Comparison of ENCODE assay signal across 31 cellular contexts in genomic region chr10:46048152-46048551, GRCh38. TPM values are rescaled to one million over a fixed set of nuclear protein-coding genes. Genes with fewer than 3 reads are reported as not detected.
DNase-seq lines count a peak whose midpoint lies in the region; ATAC-seq, FAIRE-seq and TF ChIP-seq lines count a peak whose summit lies in the region.
"Had no signal": no experiment of that assay in that cellular context is flagged by ENCODE, and none has a peak within 500 bp of the region (broad histone marks: within the 10 kb centered on the region; RNA-seq: fewer than 3 reads in every experiment).

No MANE protein-coding gene starts in this region.

- H3K4me2 ChIP-seq in PC-9 (no peak overlapping the region), HepG2 (ENCODE audit: low read depth, low read length) (peak overlapping the region; percentile 51)

- TF ChIP-seq RAD21 in HepG2 (CRISPR knock-in tag; IDR thresholded peaks at IDR 0.05), result peak; percentile 15; the same call in 1 of the 2 replicates

- H3K27me3 ChIP-seq in PC-9 (ENCODE audit: insufficient read depth, low read depth) (no peaks in the 10 kb centered on the region), HepG2 (ENCODE audit: control insufficient read depth in 1 of 2, insufficient read depth in 2 of 2, low read length in 2 of 2) (no peaks in the 10 kb centered on the region)
- H3K27me3 ChIP-seq: colonic mucosa, ovary, uterus had no signal

- no peaks in the 10 kb centered on the region for H3K9me3 ChIP-seq in PC-9 (ENCODE audit: insufficient read depth, low read depth)
- H3K9me3 ChIP-seq in HepG2 (ENCODE audit: low read length), result no peaks in the 10 kb centered on the region
- H3K9me3 ChIP-seq: colonic mucosa, esophagus squamous epithelium, gastroesophageal sphincter, mucosa of descending colon, ovary, uterus had no signal

- TF ChIP-seq EP300 in HepG2 (IDR thresholded peaks at IDR 0.05; ENCODE audit: low read depth in 2 of 2, low read length in 2 of 2) (no peak), HepG2 (CRISPR knock-in tag; IDR thresholded peaks at IDR 0.05; ENCODE audit: borderline replicate concordance) (no peak)

- DNase-seq in DMS53 treated with DMSO at 0.1 percent for 48 hours (lab: John Stamatoyannopoulos, UW; ENCODE audit: unreplicated experiment), result peak; percentile 51
- peak; percentile 76 for DNase-seq in NCI-H146 (lab: John Stamatoyannopoulos, UW)
- DNase-seq in PC-9, result peak; percentile 35 to 66
- no peak for DNase-seq in HepG2 (ENCODE audit: low spot score)
- no peak for DNase-seq in foreskin fibroblast
- no peak for DNase-seq in natural killer cell treated with Interleukin-12 subunit alpha and Interleukin-12 subunit beta and Interleukin-15 and Interleukin-18, amount 100 ng/mL, for 72 hours (ENCODE audit: low spot score)
- DNase-seq in LoVo (ENCODE audit: low spot score), result no peak
- DNase-seq: activated CD4-positive, alpha-beta T cell treated with anti-CD3 and anti-CD28 coated beads, Interleukin-2, amount 10 ng/mL, durations not matched to agents 24 days and 14 days; activated CD8-positive, alpha-beta memory T cell treated with anti-CD3 and anti-CD28 coated beads, Interleukin-2, amount 10 ng/mL, durations not matched to agents 7 days and 5 days; activated naive CD4-positive, alpha-beta T cell treated with anti-CD3 and anti-CD28 coated beads, Interleukin-2, amount 50 U/mL, for 16 hours; amygdala; C1 segment of cervical spinal cord; colonic mucosa; effector memory CD4-positive, alpha-beta T cell; esophagus squamous epithelium; hypothalamus; KG1; mucosa of descending colon; NCI-H2029 treated with DMSO at 0.1 percent for 48 hours; nephron progenitor cell; OCI-M1; ovary; stimulated activated CD4-positive, alpha-beta T cell treated with anti-CD3 and anti-CD28 coated beads, Interleukin-4, amount 100 ng/mL, for 1 hour; uterus had no signal

- no peak overlapping the region for H3K9ac ChIP-seq in HepG2 (ENCODE audit: insufficient read depth, low read depth, low read length)

- CTCF ChIA-PET in PC-9 (lab: Charles Lee) (no interaction called here), HepG2 (lab: Yijun Ruan, JAX; ENCODE audit: low intra/inter-chr PET ratio, low total read pairs) (no interaction called here)

- no peak for TF ChIP-seq POLR2A in HepG2 (IDR thresholded peaks at IDR 0.05; ENCODE audit: insufficient read depth in 1 of 2, low read depth in 2 of 2, low read length in 2 of 2)

- peak; percentile 63 for ATAC-seq in HepG2
- ATAC-seq in natural killer cell treated with Interleukin-12 subunit alpha and Interleukin-12 subunit beta and Interleukin-15 and Interleukin-18, amount 100 ng/mL, for 72 hours, result no peak
- ATAC-seq: activated CD8-positive, alpha-beta memory T cell treated with anti-CD3 and anti-CD28 coated beads, Interleukin-2, amount 10 ng/mL, durations not matched to agents 7 days and 5 days; gastroesophageal sphincter; mucosa of descending colon; Right ventricle myocardium inferior; stimulated activated memory B cell treated with anti-CD40 and anti-IgM and Interleukin-4, amounts not matched to agents 10 μg/mL and 1 μg/mL and 100 μg/mL, for 72 hours had no signal

- in situ Hi-C loops in HepG2 (cut with HindIII; ENCODE audit: extremely low pct_ligation_motif_present, low pct_unique_long_range_greater_than_20kb), result no loop called here

- H3K4me1 ChIP-seq in PC-9 (replicated peaks; ENCODE audit: insufficient read depth) (no peaks in the 10 kb centered on the region), HepG2 (ENCODE audit: insufficient read depth, low read length) (peaks cover 59% of the 10 kb centered on the region)
- H3K4me1 ChIP-seq: colonic mucosa, gastroesophageal sphincter, uterus had no signal

- no peak overlapping the region for H3K27ac ChIP-seq in PC-9
- H3K27ac ChIP-seq in HepG2 (ENCODE audit: extremely low read length, insufficient read depth, low read length), result no peak overlapping the region
- H3K27ac ChIP-seq: colonic mucosa, esophagus squamous epithelium, gastroesophageal sphincter, ovary, uterus had no signal

- H4K20me1 ChIP-seq in PC-9 (ENCODE audit: insufficient read depth), result no peaks in the 10 kb centered on the region
- no peaks in the 10 kb centered on the region for H4K20me1 ChIP-seq in HepG2 (ENCODE audit: insufficient read depth, low read length)

- H3K9me2 ChIP-seq in PC-9 (ENCODE audit: insufficient read depth), result no peaks in the 10 kb centered on the region

- no peaks in the 10 kb centered on the region for H3F3A ChIP-seq in PC-9 (ENCODE audit: insufficient read depth, low read depth)

- no peak for FAIRE-seq in HepG2 (lab: Jason Lieb, UNC)
- FAIRE-seq: bronchial epithelial cell, islet of Langerhans had no signal

- intact Hi-C loops in PC-9 (cut with micrococcal nuclease; ENCODE audit: unreplicated experiment) (no loop called here), HepG2 (cut with micrococcal nuclease; ENCODE audit: unreplicated experiment) (no loop called here)

- BruUV-seq in PC-9 (replicated peaks; lab: Mats Ljungman, UMichigan) (no TSS peak), HepG2 (replicated peaks; lab: Mats Ljungman, UMichigan) (no TSS peak)

- no peaks in the 10 kb centered on the region for H3K79me2 ChIP-seq in PC-9 (ENCODE audit: low read depth)
- no peaks in the 10 kb centered on the region for H3K79me2 ChIP-seq in HepG2 (ENCODE audit: insufficient read depth, low read length)

- POLR2A ChIA-PET in PC-9 (lab: Charles Lee; ENCODE audit: unreplicated experiment), result no interaction called here
- POLR2A ChIA-PET in HepG2 (lab: Yijun Ruan, JAX), result interaction anchor here (0.8 to 1.7 kb wide), 3 partner anchors 12 to 25 kb away, joined by 5 to 7 read pairs (median 6); no protein-coding TSS in a partner anchor

- H2AFZ ChIP-seq in PC-9, result no peak overlapping the region
- H2AFZ ChIP-seq in HepG2 (ENCODE audit: low read length), result no peak overlapping the region

- H3K36me3 ChIP-seq in PC-9 (ENCODE audit: low read depth), result no peaks in the 10 kb centered on the region
- H3K36me3 ChIP-seq in HepG2 (replicated peaks in 1 of 2; ENCODE audit: control insufficient read depth in 1 of 2, insufficient read depth in 2 of 2, low read length in 2 of 2), result no peaks in the 10 kb centered on the region
- H3K36me3 ChIP-seq: colonic mucosa, esophagus squamous epithelium, gastroesophageal sphincter, ovary, uterus had no signal

- no peaks in the 10 kb centered on the region for H3K36me3 Mint-ChIP-seq in natural killer cell treated with Interleukin-12 subunit alpha and Interleukin-12 subunit beta and Interleukin-15 and Interleukin-18, amount 100 ng/mL, for 72 hours
- H3K36me3 Mint-ChIP-seq: activated CD8-positive, alpha-beta memory T cell treated with anti-CD3 and anti-CD28 coated beads, Interleukin-2, amount 10 ng/mL, durations not matched to agents 7 days and 5 days; stimulated activated memory B cell treated with anti-CD40 and anti-IgM and Interleukin-4, amounts not matched to agents 10 μg/mL and 1 μg/mL and 100 μg/mL, for 72 hours had no signal

- H3K4me1 Mint-ChIP-seq in natural killer cell treated with Interleukin-12 subunit alpha and Interleukin-12 subunit beta and Interleukin-15 and Interleukin-18, amount 100 ng/mL, for 72 hours (ENCODE audit: low read depth in 2 of 2), result no peaks in the 10 kb centered on the region
- H3K4me1 Mint-ChIP-seq: activated CD4-positive, alpha-beta T cell treated with anti-CD3 and anti-CD28 coated beads, Interleukin-2, amount 10 ng/mL, durations not matched to agents 24 days and 14 days; activated CD8-positive, alpha-beta memory T cell treated with anti-CD3 and anti-CD28 coated beads, Interleukin-2, amount 10 ng/mL, durations not matched to agents 7 days and 5 days; stimulated activated memory B cell treated with anti-CD40 and anti-IgM and Interleukin-4, amounts not matched to agents 10 μg/mL and 1 μg/mL and 100 μg/mL, for 72 hours had no signal

- TF ChIP-seq CTCF in PC-9 (conservative IDR thresholded peaks at IDR 0.05), result no peak; the same call in 1 of the 2 replicates
- peak; percentile 42 for TF ChIP-seq CTCF in HepG2 (CRISPR knock-in tag; IDR thresholded peaks at IDR 0.05)
- no peak for TF ChIP-seq CTCF in foreskin fibroblast (IDR thresholded peaks at IDR 0.05; ENCODE audit: low read depth, low read length)

- peaks cover 11 to 19% of the 10 kb centered on the region in 2 donors for H3K27me3 Mint-ChIP-seq in natural killer cell treated with Interleukin-12 subunit alpha and Interleukin-12 subunit beta and Interleukin-15 and Interleukin-18, amount 100 ng/mL, for 72 hours
- H3K27me3 Mint-ChIP-seq: stimulated activated memory B cell treated with anti-CD40 and anti-IgM and Interleukin-4, amounts not matched to agents 10 μg/mL and 1 μg/mL and 100 μg/mL, for 72 hours had no signal

- no peak overlapping the region for H3K4me3 ChIP-seq in PC-9
- H3K4me3 ChIP-seq in HepG2 (replicated peaks in 1 of 3; ENCODE audit: insufficient read depth in 1 of 3, low read depth in 2 of 3, low read length in 3 of 3), result no peak overlapping the region
- no peak overlapping the region for H3K4me3 ChIP-seq in foreskin fibroblast (ENCODE audit: low read depth in 1 of 2, low read length in 2 of 2)
- H3K4me3 ChIP-seq: colonic mucosa, esophagus squamous epithelium, gastroesophageal sphincter, mucosa of descending colon, ovary, uterus had no signal

- no peaks in the 10 kb centered on the region for H3K9me3 Mint-ChIP-seq in natural killer cell treated with Interleukin-12 subunit alpha and Interleukin-12 subunit beta and Interleukin-15 and Interleukin-18, amount 100 ng/mL, for 72 hours
- H3K9me3 Mint-ChIP-seq: activated CD4-positive, alpha-beta T cell treated with anti-CD3 and anti-CD28 coated beads, Interleukin-2, amount 10 ng/mL, durations not matched to agents 24 days and 14 days; nephron progenitor cell; stimulated activated memory B cell treated with anti-CD40 and anti-IgM and Interleukin-4, amounts not matched to agents 10 μg/mL and 1 μg/mL and 100 μg/mL, for 72 hours; T-helper 2 cell treated with Interferon-gamma antibody and Interleukin-4, amounts not matched to agents 5 μg/mL and 100 μg/mL, for 36 hours had no signal

- H3K4me3 Mint-ChIP-seq in natural killer cell treated with Interleukin-12 subunit alpha and Interleukin-12 subunit beta and Interleukin-15 and Interleukin-18, amount 100 ng/mL, for 72 hours, result no peak overlapping the region
- H3K4me3 Mint-ChIP-seq: activated CD4-positive, alpha-beta T cell treated with anti-CD3 and anti-CD28 coated beads, Interleukin-2, amount 10 ng/mL, durations not matched to agents 24 days and 14 days; activated CD8-positive, alpha-beta memory T cell treated with anti-CD3 and anti-CD28 coated beads, Interleukin-2, amount 10 ng/mL, durations not matched to agents 7 days and 5 days; nephron progenitor cell; stimulated activated memory B cell treated with anti-CD40 and anti-IgM and Interleukin-4, amounts not matched to agents 10 μg/mL and 1 μg/mL and 100 μg/mL, for 72 hours; T-helper 2 cell treated with Interferon-gamma antibody and Interleukin-4, amounts not matched to agents 5 μg/mL and 100 μg/mL, for 36 hours had no signal

- 19% methylated on average over 2 of the region's 2 CpGs for WGBS in HepG2 (ENCODE audit: low lambda C conversion rate)

- no peak overlapping the region for H3K27ac Mint-ChIP-seq in natural killer cell treated with Interleukin-12 subunit alpha and Interleukin-12 subunit beta and Interleukin-15 and Interleukin-18, amount 100 ng/mL, for 72 hours
- H3K27ac Mint-ChIP-seq: activated CD4-positive, alpha-beta T cell treated with anti-CD3 and anti-CD28 coated beads, Interleukin-2, amount 10 ng/mL, durations not matched to agents 24 days and 14 days; activated CD8-positive, alpha-beta memory T cell treated with anti-CD3 and anti-CD28 coated beads, Interleukin-2, amount 10 ng/mL, durations not matched to agents 7 days and 5 days; nephron progenitor cell; stimulated activated memory B cell treated with anti-CD40 and anti-IgM and Interleukin-4, amounts not matched to agents 10 μg/mL and 1 μg/mL and 100 μg/mL, for 72 hours; T-helper 2 cell treated with Interferon-gamma antibody and Interleukin-4, amounts not matched to agents 5 μg/mL and 100 μg/mL, for 36 hours had no signal

RNA-seq across cellular contexts. Expression of gene MSMB, which starts 2.1 kb away (rescaled TPM):
- total RNA-seq in PC-9 (2021) (not detected in 2 replicates), HepG2 (2016; rRNA removed; fragmentation: Illumina TruSeq; extraction: Trizol) (not detected in 2 replicates)
- total RNA-seq in HepG2 (2016; cell fraction: cytosol; rRNA removed; fragmentation: Illumina TruSeq; extraction: Trizol; ENCODE audit: low read depth), result not detected in 2 replicates
- not detected in 2 replicates for total RNA-seq in HepG2 (2016; cell fraction: insoluble cytoplasmic fraction; rRNA removed; fragmentation: Illumina TruSeq; extraction: Trizol)
- not detected in 2 replicates for total RNA-seq in HepG2 (2016; cell fraction: membrane; rRNA removed; fragmentation: Illumina TruSeq; extraction: Trizol)
- not detected in 2 replicates for total RNA-seq in HepG2 (2016; cell fraction: nucleus; rRNA removed; fragmentation: Illumina TruSeq; extraction: Trizol)
- polyA plus RNA-seq in HepG2 (2011; rRNA removed), result 0.84 and 1.3 TPM in 2 replicates
- not detected in 2 replicates for polyA plus RNA-seq in HepG2 (2011; cell fraction: cytosol; rRNA removed)
- polyA plus RNA-seq in HepG2 (2011; cell fraction: nucleus; rRNA removed), result not detected in 2 replicates
- polyA plus RNA-seq in HepG2 (2012), result 4.1 and 8.1 TPM in 2 replicates
- polyA plus RNA-seq in HepG2 (2016; cell fraction: cytosol; fragmentation: Illumina TruSeq; extraction: Trizol; ENCODE audit: low read depth), result not detected in 2 replicates
- not detected in 2 replicates for polyA plus RNA-seq in HepG2 (2016; cell fraction: insoluble cytoplasmic fraction; fragmentation: Illumina TruSeq; extraction: Trizol; ENCODE audit: low read depth)
- not detected in 2 replicates for polyA plus RNA-seq in HepG2 (2016; cell fraction: membrane; fragmentation: Illumina TruSeq; extraction: Trizol; ENCODE audit: low read depth)
- not detected in 2 replicates for polyA plus RNA-seq in HepG2 (2016; cell fraction: nucleus; fragmentation: Illumina TruSeq; extraction: Trizol; ENCODE audit: insufficient read depth, low read depth)
- polyA minus RNA-seq in HepG2 (2011; rRNA and poly(A)+ RNA removed; ENCODE audit: low replicate concordance), result not detected in 2 replicates
- polyA minus RNA-seq in HepG2 (2011; cell fraction: cytosol; rRNA and poly(A)+ RNA removed), result not detected in 2 replicates
- polyA minus RNA-seq in HepG2 (2011; cell fraction: nucleus; rRNA and poly(A)+ RNA removed), result not detected in 2 replicates
- total RNA-seq in natural killer cell treated with Interleukin-12 subunit alpha and Interleukin-12 subunit beta and Interleukin-15 and Interleukin-18, amount 100 ng/mL, for 72 hours, result not detected
- total RNA-seq: activated CD4-positive, alpha-beta T cell treated with anti-CD3 and anti-CD28 coated beads, Interleukin-2, amount 10 ng/mL, durations not matched to agents 24 days and 14 days; activated CD8-positive, alpha-beta memory T cell treated with anti-CD3 and anti-CD28 coated beads, Interleukin-2, amount 10 ng/mL, durations not matched to agents 7 days and 5 days; colonic mucosa; mucosa of descending colon; ovary; Right ventricle myocardium inferior; uterus had no signal
- polyA plus RNA-seq: AG04450, ovary had no signal

RNA-seq across cellular contexts. Expression of gene NCOA4, which starts 17.7 kb away (rescaled TPM):
- total RNA-seq in PC-9 (2021) (142 and 143 TPM in 2 replicates), HepG2 (2016; rRNA removed; fragmentation: Illumina TruSeq; extraction: Trizol) (306 and 519 TPM in 2 replicates)
- 41.5 and 47.9 TPM in 2 replicates for total RNA-seq in HepG2 (2016; cell fraction: cytosol; rRNA removed; fragmentation: Illumina TruSeq; extraction: Trizol; ENCODE audit: low read depth)
- 301 and 511 TPM in 2 replicates for total RNA-seq in HepG2 (2016; cell fraction: insoluble cytoplasmic fraction; rRNA removed; fragmentation: Illumina TruSeq; extraction: Trizol)
- total RNA-seq in HepG2 (2016; cell fraction: membrane; rRNA removed; fragmentation: Illumina TruSeq; extraction: Trizol), result 139 and 156 TPM in 2 replicates
- 164 and 168 TPM in 2 replicates for total RNA-seq in HepG2 (2016; cell fraction: nucleus; rRNA removed; fragmentation: Illumina TruSeq; extraction: Trizol)
- 324 and 400 TPM in 2 replicates for polyA plus RNA-seq in HepG2 (2011; rRNA removed)
- 198 and 289 TPM in 2 replicates for polyA plus RNA-seq in HepG2 (2011; cell fraction: cytosol; rRNA removed)
- polyA plus RNA-seq in HepG2 (2011; cell fraction: nucleus; rRNA removed), result 115 and 150 TPM in 2 replicates
- polyA plus RNA-seq in HepG2 (2012), result 250 and 343 TPM in 2 replicates
- 15.2 and 17.3 TPM in 2 replicates for polyA plus RNA-seq in HepG2 (2016; cell fraction: cytosol; fragmentation: Illumina TruSeq; extraction: Trizol; ENCODE audit: low read depth)
- polyA plus RNA-seq in HepG2 (2016; cell fraction: insoluble cytoplasmic fraction; fragmentation: Illumina TruSeq; extraction: Trizol; ENCODE audit: low read depth), result 352 and 368 TPM in 2 replicates
- polyA plus RNA-seq in HepG2 (2016; cell fraction: membrane; fragmentation: Illumina TruSeq; extraction: Trizol; ENCODE audit: low read depth), result 48.5 and 57.6 TPM in 2 replicates
- 161 and 162 TPM in 2 replicates for polyA plus RNA-seq in HepG2 (2016; cell fraction: nucleus; fragmentation: Illumina TruSeq; extraction: Trizol; ENCODE audit: insufficient read depth, low read depth)
- polyA minus RNA-seq in HepG2 (2011; rRNA and poly(A)+ RNA removed; ENCODE audit: low replicate concordance), result 203 and 487 TPM in 2 replicates
- polyA minus RNA-seq in HepG2 (2011; cell fraction: cytosol; rRNA and poly(A)+ RNA removed), result 356 and 419 TPM in 2 replicates
- 163 and 303 TPM in 2 replicates for polyA minus RNA-seq in HepG2 (2011; cell fraction: nucleus; rRNA and poly(A)+ RNA removed)
- total RNA-seq in natural killer cell treated with Interleukin-12 subunit alpha and Interleukin-12 subunit beta and Interleukin-15 and Interleukin-18, amount 100 ng/mL, for 72 hours, result 100 to 1,000 TPM; 101 to 129 TPM

Comparison
In these comparisons a context has a peak if more than half of its experiments do, and no peak if none do; other contexts are left out.
1. DNase-seq: peak in DMS53 treated with DMSO at 0.1 percent for 48 hours (single experiment), NCI-H146 (single experiment) and PC-9 (2 of 2); none in HepG2 (single experiment), foreskin fibroblast (0 of 2), natural killer cell treated with Interleukin-12 subunit alpha and Interleukin-12 subunit beta and Interleukin-15 and Interleukin-18, amount 100 ng/mL, for 72 hours (single experiment) and LoVo (single experiment).